Comparison of ENCODE assay signal across 33 cellular contexts in genomic region chr5:71573611-71574010, GRCh38. TPM values are rescaled to one million over a fixed set of nuclear protein-coding genes. Genes with fewer than 3 reads are reported as not detected.
DNase-seq lines count a peak whose midpoint lies in the region; ATAC-seq, FAIRE-seq and TF ChIP-seq lines count a peak whose summit lies in the region.
"Had no signal": no experiment of that assay in that cellular context is flagged by ENCODE, and none has a peak within 500 bp of the region (broad histone marks: within the 10 kb centered on the region; RNA-seq: fewer than 3 reads in every experiment).

No MANE protein-coding gene starts in this region.

- FAIRE-seq in small intestine (lab: Jason Lieb, UNC): no peak
- FAIRE-seq: A204.1, D721Med, kidney, pancreas had no signal

- 26 to 77% (median 63%) methylated on average over 7 of the region's 7 CpGs for WGBS in small intestine, 3 donors

- no peaks in the 10 kb centered on the region for H3K9me3 Mint-ChIP-seq in chondrocyte (ENCODE audit: low read depth)
- H3K9me3 Mint-ChIP-seq: activated naive CD4-positive, alpha-beta T cell treated with anti-CD3 and anti-CD28 coated beads, Interleukin-2, amount 50 U/mL, for 24 hours; CD4-positive, alpha-beta T cell; memory B cell had no signal

- no peaks in the 10 kb centered on the region for H3K4me1 Mint-ChIP-seq in chondrocyte (ENCODE audit: low read depth)
- H3K4me1 Mint-ChIP-seq: activated CD4-positive, alpha-beta T cell treated with anti-CD3 and anti-CD28 coated beads for 36 hours; activated naive CD4-positive, alpha-beta T cell treated with anti-CD3 and anti-CD28 coated beads, Interleukin-2, amount 50 U/mL, for 24 hours; memory B cell had no signal

- ATAC-seq in Right ventricle myocardium inferior: peak; percentile 64
- peak; percentile 84 for ATAC-seq in left ventricle myocardium superior
- ATAC-seq in GM18867 (IDR thresholded peaks at IDR 0.05; ENCODE audit: unreplicated experiment): no peak
- ATAC-seq: activated CD4-positive, alpha-beta T cell treated with anti-CD3 and anti-CD28 coated beads for 36 hours; pancreas; stimulated activated naive CD8-positive, alpha-beta T cell treated with anti-CD3 and anti-CD28 coated beads, Interleukin-15, Interleukin-2, amounts not matched to agents 100 U/mL and 50 U/mL, for 24 hours had no signal

- TF ChIP-seq CTCF in cardiac fibroblast (IDR thresholded peaks at IDR 0.05; ENCODE audit: low read depth, low read length) (no peak), chondrocyte (IDR thresholded peaks at IDR 0.05) (no peak)

- no peaks in the 10 kb centered on the region for H3K27me3 Mint-ChIP-seq in chondrocyte (ENCODE audit: low read depth)
- H3K27me3 Mint-ChIP-seq: activated CD4-positive, alpha-beta T cell treated with anti-CD3 and anti-CD28 coated beads for 36 hours; activated naive CD4-positive, alpha-beta T cell treated with anti-CD3 and anti-CD28 coated beads, Interleukin-2, amount 50 U/mL, for 24 hours; CD4-positive, alpha-beta T cell; memory B cell had no signal

- no peak overlapping the region for H3K4me3 Mint-ChIP-seq in chondrocyte (ENCODE audit: unreplicated experiment)
- H3K4me3 Mint-ChIP-seq: activated CD4-positive, alpha-beta T cell treated with anti-CD3 and anti-CD28 coated beads for 36 hours; activated naive CD4-positive, alpha-beta T cell treated with anti-CD3 and anti-CD28 coated beads, Interleukin-2, amount 50 U/mL, for 24 hours; CD4-positive, alpha-beta T cell; memory B cell had no signal

- DNase-seq in Right ventricle myocardium inferior (ENCODE audit: missing footprints) (no peak), cardiac septum (ENCODE audit: low spot score) (no peak), cardiac fibroblast (ENCODE audit: low read depth in 2 of 2) (peak; percentile 4 to 6), left ventricle myocardium superior (no peak), small intestine (peak; percentile 76), C1 segment of cervical spinal cord (lab: John Stamatoyannopoulos, UW) (no peak), chondrocyte (ENCODE audit: low spot score) (no peak)
- DNase-seq: activated CD4-positive, alpha-beta T cell treated with anti-CD3 and anti-CD28 coated beads for 36 hours; activated CD8-positive, alpha-beta memory T cell treated with anti-CD3 and anti-CD28 coated beads for 24 hours; amniotic stem cell; brain microvascular endothelial cell; CD4-positive, alpha-beta T cell; DND-41; GOT3; kidney; MM.1S; NCI-H1105 treated with DMSO at 0.1 percent for 48 hours; NCI-H187 treated with DMSO at 0.1 percent for 48 hours; NCI-H2171; OCI-M1; pancreas; SHP77; stimulated activated CD4-positive, alpha-beta T cell treated with anti-CD3 and anti-CD28 coated beads, Interleukin-1b, Interleukin-23, amount 100 ng/mL, for 48 hours; stimulated activated naive CD8-positive, alpha-beta T cell treated with anti-CD3 and anti-CD28 coated beads, Interleukin-15, Interleukin-2, amounts not matched to agents 100 U/mL and 50 U/mL, for 24 hours; SW 1271 had no signal

- no peaks in the 10 kb centered on the region for H3K4me1 ChIP-seq in small intestine (ENCODE audit: control insufficient read depth in 2 of 2, insufficient read depth in 1 of 2, low read depth in 1 of 2, low read length in 1 of 2)
- H3K4me1 ChIP-seq: pancreas, vagina had no signal

- H3K27ac ChIP-seq in small intestine (ENCODE audit: low read depth in 1 of 2, low read length in 1 of 2): no peak overlapping the region
- H3K27ac ChIP-seq: brain microvascular endothelial cell, KMS-11, pancreas, thoracic aorta, vagina had no signal

- H3K27ac Mint-ChIP-seq in chondrocyte (ENCODE audit: unreplicated experiment): no peak overlapping the region
- H3K27ac Mint-ChIP-seq: activated CD4-positive, alpha-beta T cell treated with anti-CD3 and anti-CD28 coated beads for 36 hours; activated naive CD4-positive, alpha-beta T cell treated with anti-CD3 and anti-CD28 coated beads, Interleukin-2, amount 50 U/mL, for 24 hours; CD4-positive, alpha-beta T cell; memory B cell had no signal

- H3K36me3 Mint-ChIP-seq in chondrocyte (ENCODE audit: low read depth): peaks cover 12% of the 10 kb centered on the region

- no peaks in the 10 kb centered on the region for H3K9me3 ChIP-seq in small intestine (ENCODE audit: control insufficient read depth, low read depth)
- H3K9me3 ChIP-seq: pancreas, thoracic aorta, vagina had no signal

- intact Hi-C loops in Right ventricle myocardium inferior (cut with DNase I): loop anchor here (2.0 kb wide), 1 partner anchor 185 kb away; no protein-coding TSS in a partner anchor
- intact Hi-C loops in cardiac septum (cut with DNase I): loop anchor here (5.0 kb wide), 1 partner anchor 184 kb away; no protein-coding TSS in a partner anchor
- intact Hi-C loops in left ventricle myocardium superior (cut with micrococcal nuclease): no loop called here

- no peaks in the 10 kb centered on the region for H3K36me3 ChIP-seq in small intestine (ENCODE audit: control insufficient read depth in 2 of 2, insufficient read depth in 2 of 2, low read length in 2 of 2)
- H3K36me3 ChIP-seq: brain microvascular endothelial cell, pancreas, vagina had no signal

- H3K4me3 ChIP-seq in cardiac fibroblast (replicated peaks in 1 of 2; ENCODE audit: low read depth in 2 of 2, low read length in 2 of 2): no peak overlapping the region
- H3K4me3 ChIP-seq in small intestine (ENCODE audit: low read depth in 1 of 2, low read length in 2 of 2): no peak overlapping the region
- H3K4me3 ChIP-seq: pancreas, thoracic aorta, vagina had no signal

- H3K27me3 ChIP-seq in small intestine (ENCODE audit: control insufficient read depth in 2 of 2, insufficient read depth in 2 of 2, low read length in 2 of 2): no peaks in the 10 kb centered on the region
- H3K27me3 ChIP-seq: brain microvascular endothelial cell, pancreas, vagina had no signal

RNA-seq across cellular contexts. Expression of gene MCCC2, which starts 13.5 kb away (rescaled TPM):
- total RNA-seq in Right ventricle myocardium inferior: 115 TPM
- total RNA-seq in cardiac septum: 85.6 TPM
- total RNA-seq in left ventricle myocardium superior: 118 TPM
- polyA plus RNA-seq in small intestine: 10 to 100 TPM; 24.9 to 44.9 (median 35.8) TPM
- 18.8 to 24.3 TPM (median 20.5 TPM) in 3 replicates for total RNA-seq in chondrocyte

Comparison
In these comparisons a context has a peak if more than half of its experiments do, and no peak if none do; other contexts are left out.
1. DNase-seq: peak in cardiac fibroblast (2 of 2) and small intestine (single experiment); none in Right ventricle myocardium inferior (single experiment), cardiac septum (single experiment), left ventricle myocardium superior (single experiment), C1 segment of cervical spinal cord (0 of 14) and chondrocyte (single experiment).